ENCODE assay signal across 8 cellular contexts in the genomic region with DNA sequence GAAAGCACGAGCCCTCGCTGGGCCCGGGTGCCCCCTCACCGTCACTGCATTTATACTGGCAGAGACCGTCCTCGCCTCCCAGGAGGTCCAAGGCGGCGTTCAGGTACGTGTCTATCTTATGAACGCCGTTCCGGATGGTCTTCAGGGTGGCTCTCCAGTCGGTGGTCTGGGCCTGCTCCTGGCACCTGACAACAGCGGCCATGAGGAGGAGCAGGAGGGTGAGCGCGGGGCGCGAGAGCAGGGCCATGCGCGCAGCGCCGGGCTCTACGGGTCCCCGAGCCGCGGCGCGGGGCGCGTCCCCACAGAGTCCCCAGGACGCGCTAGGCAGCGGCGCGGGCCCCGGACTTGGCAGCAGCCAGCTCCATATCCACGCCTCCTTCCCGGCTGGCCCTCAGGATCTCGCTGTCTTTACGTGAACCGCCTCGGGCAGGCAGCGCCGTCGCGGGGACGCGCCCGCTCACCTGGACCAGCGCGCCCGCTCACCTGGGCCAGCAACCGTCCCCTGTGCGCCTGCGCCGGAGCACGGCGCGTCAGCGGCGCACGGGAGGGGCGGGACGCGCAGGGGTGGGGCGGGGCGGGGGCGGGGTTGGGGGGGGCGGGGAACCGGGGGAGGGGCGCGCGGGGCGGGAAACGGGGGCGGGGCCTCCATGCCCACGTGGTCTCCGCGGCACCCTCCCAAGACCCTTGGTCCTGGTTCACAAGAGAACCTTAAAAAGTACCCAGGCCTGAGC. TPM values are rescaled to one million over a fixed set of nuclear protein-coding genes. Genes with fewer than 3 reads are reported as not detected.
DNase-seq lines count a peak whose midpoint lies in the region; ATAC-seq and TF ChIP-seq lines count a peak whose summit lies in the region.

A gene (minus strand): TSS at position 508 of the 731 bp plus-strand sequence. CDS start 261 bp downstream, at position 247.

- H3K4me3 ChIP-seq in coronary artery (peak within 1 kb of the TSS; percentile 94), left lung (peak within 1 kb of the TSS; percentile 82 to 90)

- no peaks in the 10 kb centered on the region for H3K9me3 ChIP-seq in left lung

- no peaks in the 10 kb centered on the region for H3K27me3 ChIP-seq in left lung

- TF ChIP-seq CTCF in AG09319 (IDR thresholded peaks at IDR 0.05; ENCODE audit: low read depth, low read length) (no peak), coronary artery (IDR thresholded peaks at IDR 0.05) (no peak), left lung (IDR thresholded peaks at IDR 0.05) (no peak)

- H3K4me1 ChIP-seq in left lung = peaks cover 0 to 18% of the 10 kb centered on the region in 2 donors

- intact Hi-C loops in left lung (cut with DNase I) = no loop called here

- no peaks in the 10 kb centered on the region for H3K36me3 ChIP-seq in left lung

- H3K27ac ChIP-seq in coronary artery (peak within 1 kb of the TSS; percentile 63 to 78), left lung (peak within 1 kb of the TSS; percentile 72 to 87)

- DNase-seq in AG09319 (ENCODE audit: extremely low read depth, low read depth) (peak; percentile 10), NCI-H226 (peak; percentile 24), coronary artery (ENCODE audit: low spot score) (peak; percentile 77), left lung (peak; percentile 84 to 93)
- peak; percentile 77 for DNase-seq in activated CD4-positive, alpha-beta T cell treated with anti-CD3 and anti-CD28 coated beads for 48 hours
- DNase-seq in stimulated activated CD4-positive, alpha-beta T cell treated with anti-CD3 and anti-CD28 coated beads, Interleukin-2, amount 100 ng/mL, for 48 hours = peak; percentile 54 to 66

- ATAC-seq in GM18909 (IDR thresholded peaks at IDR 0.05; ENCODE audit: poor library complexity, unreplicated experiment) (peak; percentile 88), HG03139 (IDR thresholded peaks at IDR 0.05; ENCODE audit: unreplicated experiment) (peak; percentile 74), left lung (peak; percentile 95)

RNA-seq across cellular contexts. Expression of the gene that starts here (rescaled TPM):
- total RNA-seq in left lung = 10 to 100 TPM; 28.2 to 58.4 TPM

Comparison
In these comparisons a context has a peak if more than half of its experiments do, and no peak if none do; other contexts are left out.
1. Peak in every context shown above with its lines: DNase-seq, ATAC-seq, H3K4me3 ChIP-seq and H3K27ac ChIP-seq.
2. DNase-seq: peak in every context shown above with its lines; median percentile 88 in left lung; 77 in activated CD4-positive, alpha-beta T cell treated with anti-CD3 and anti-CD28 coated beads for 48 hours; 77 in coronary artery; 60 in stimulated activated CD4-positive, alpha-beta T cell treated with anti-CD3 and anti-CD28 coated beads, Interleukin-2, amount 100 ng/mL, for 48 hours; 24 in NCI-H226; 10 in AG09319.